In the genomic region with DNA sequence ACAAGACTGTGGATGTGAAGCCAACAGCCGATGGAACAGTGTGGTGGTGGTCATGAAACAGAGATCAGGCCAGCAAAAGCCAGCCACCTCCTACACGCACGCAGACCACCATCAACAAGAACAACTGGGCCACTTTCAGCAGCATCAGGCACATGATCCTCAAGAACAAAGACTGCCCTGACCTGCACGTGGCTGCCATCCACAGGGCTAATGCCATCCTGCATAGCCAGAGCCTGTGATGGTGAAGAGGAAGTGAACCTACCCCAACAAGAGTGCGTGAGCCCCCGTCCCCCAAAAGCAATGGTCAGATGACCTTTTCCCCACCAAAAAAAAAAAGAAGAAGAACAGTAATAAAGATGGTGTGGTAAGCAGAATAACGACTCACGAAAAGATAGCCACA, we compare ENCODE assay signal across 1 cellular context.
TF ChIP-seq lines count a peak whose summit lies in the region.

No MANE protein-coding gene starts in this region.

TF ChIP-seq in GM23338, 12 proteins besides CTCF, POLR2A, EP300 and RAD21 (continued from another document):
- TF ChIP-seq REST (IDR thresholded peaks at IDR 0.05; ENCODE audit: unreplicated experiment) (no peak), ZNF331 (CRISPR knock-in tag; IDR thresholded peaks at IDR 0.05; ENCODE audit: low read depth) (no peak), ZNF114 (CRISPR knock-in tag; IDR thresholded peaks at IDR 0.05) (no peak), CREB1 (CRISPR knock-in tag; IDR thresholded peaks at IDR 0.05; ENCODE audit: low read depth) (no peak), POLR2AphosphoS5 (IDR thresholded peaks at IDR 0.05; ENCODE audit: low read depth) (no peak), STAT1 (IDR thresholded peaks at IDR 0.05; ENCODE audit: unreplicated experiment) (no peak), NANOG (IDR thresholded peaks at IDR 0.05; ENCODE audit: borderline replicate concordance) (no peak), EZH2phosphoT487 (IDR thresholded peaks at IDR 0.05; ENCODE audit: unreplicated experiment) (no peak), EZH2 (IDR thresholded peaks at IDR 0.05; ENCODE audit: low read depth, unreplicated experiment) (no peak)
- TF ChIP-seq, protein P1, sequence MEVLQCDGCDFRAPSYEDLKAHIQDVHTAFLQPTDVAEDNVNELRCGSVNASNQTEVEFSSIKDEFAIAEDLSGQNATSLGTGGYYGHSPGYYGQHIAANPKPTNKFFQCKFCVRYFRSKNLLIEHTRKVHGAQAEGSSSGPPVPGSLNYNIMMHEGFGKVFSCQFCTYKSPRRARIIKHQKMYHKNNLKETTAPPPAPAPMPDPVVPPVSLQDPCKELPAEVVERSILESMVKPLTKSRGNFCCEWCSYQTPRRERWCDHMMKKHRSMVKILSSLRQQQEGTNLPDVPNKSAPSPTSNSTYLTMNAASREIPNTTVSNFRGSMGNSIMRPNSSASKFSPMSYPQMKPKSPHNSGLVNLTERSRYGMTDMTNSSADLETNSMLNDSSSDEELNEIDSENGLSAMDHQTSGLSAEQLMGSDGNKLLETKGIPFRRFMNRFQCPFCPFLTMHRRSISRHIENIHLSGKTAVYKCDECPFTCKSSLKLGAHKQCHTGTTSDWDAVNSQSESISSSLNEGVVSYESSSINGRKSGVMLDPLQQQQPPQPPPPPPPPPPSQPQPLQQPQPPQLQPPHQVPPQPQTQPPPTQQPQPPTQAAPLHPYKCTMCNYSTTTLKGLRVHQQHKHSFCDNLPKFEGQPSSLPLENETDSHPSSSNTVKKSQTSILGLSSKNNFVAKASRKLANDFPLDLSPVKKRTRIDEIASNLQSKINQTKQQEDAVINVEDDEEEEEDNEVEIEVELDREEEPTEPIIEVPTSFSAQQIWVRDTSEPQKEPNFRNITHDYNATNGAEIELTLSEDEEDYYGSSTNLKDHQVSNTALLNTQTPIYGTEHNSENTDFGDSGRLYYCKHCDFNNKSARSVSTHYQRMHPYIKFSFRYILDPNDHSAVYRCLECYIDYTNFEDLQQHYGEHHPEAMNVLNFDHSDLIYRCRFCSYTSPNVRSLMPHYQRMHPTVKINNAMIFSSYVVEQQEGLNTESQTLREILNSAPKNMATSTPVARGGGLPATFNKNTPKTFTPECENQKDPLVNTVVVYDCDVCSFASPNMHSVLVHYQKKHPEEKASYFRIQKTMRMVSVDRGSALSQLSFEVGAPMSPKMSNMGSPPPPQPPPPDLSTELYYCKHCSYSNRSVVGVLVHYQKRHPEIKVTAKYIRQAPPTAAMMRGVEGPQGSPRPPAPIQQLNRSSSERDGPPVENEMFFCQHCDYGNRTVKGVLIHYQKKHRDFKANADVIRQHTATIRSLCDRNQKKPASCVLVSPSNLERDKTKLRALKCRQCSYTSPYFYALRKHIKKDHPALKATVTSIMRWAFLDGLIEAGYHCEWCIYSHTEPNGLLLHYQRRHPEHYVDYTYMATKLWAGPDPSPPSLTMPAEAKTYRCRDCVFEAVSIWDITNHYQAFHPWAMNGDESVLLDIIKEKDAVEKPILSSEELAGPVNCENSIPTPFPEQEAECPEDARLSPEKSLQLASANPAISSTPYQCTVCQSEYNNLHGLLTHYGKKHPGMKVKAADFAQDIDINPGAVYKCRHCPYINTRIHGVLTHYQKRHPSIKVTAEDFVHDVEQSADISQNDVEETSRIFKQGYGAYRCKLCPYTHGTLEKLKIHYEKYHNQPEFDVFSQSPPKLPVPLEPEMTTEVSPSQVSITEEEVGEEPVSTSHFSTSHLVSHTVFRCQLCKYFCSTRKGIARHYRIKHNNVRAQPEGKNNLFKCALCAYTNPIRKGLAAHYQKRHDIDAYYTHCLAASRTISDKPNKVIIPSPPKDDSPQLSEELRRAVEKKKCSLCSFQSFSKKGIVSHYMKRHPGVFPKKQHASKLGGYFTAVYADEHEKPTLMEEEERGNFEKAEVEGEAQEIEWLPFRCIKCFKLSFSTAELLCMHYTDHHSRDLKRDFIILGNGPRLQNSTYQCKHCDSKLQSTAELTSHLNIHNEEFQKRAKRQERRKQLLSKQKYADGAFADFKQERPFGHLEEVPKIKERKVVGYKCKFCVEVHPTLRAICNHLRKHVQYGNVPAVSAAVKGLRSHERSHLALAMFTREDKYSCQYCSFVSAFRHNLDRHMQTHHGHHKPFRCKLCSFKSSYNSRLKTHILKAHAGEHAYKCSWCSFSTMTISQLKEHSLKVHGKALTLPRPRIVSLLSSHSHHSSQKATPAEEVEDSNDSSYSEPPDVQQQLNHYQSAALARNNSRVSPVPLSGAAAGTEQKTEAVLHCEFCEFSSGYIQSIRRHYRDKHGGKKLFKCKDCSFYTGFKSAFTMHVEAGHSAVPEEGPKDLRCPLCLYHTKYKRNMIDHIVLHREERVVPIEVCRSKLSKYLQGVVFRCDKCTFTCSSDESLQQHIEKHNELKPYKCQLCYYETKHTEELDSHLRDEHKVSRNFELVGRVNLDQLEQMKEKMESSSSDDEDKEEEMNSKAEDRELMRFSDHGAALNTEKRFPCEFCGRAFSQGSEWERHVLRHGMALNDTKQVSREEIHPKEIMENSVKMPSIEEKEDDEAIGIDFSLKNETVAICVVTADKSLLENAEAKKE (CRISPR knock-in tag; IDR thresholded peaks at IDR 0.05) = no peak
- TF ChIP-seq, protein P2, sequence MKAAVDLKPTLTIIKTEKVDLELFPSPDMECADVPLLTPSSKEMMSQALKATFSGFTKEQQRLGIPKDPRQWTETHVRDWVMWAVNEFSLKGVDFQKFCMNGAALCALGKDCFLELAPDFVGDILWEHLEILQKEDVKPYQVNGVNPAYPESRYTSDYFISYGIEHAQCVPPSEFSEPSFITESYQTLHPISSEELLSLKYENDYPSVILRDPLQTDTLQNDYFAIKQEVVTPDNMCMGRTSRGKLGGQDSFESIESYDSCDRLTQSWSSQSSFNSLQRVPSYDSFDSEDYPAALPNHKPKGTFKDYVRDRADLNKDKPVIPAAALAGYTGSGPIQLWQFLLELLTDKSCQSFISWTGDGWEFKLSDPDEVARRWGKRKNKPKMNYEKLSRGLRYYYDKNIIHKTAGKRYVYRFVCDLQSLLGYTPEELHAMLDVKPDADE (IDR thresholded peaks at IDR 0.05) = no peak
